ENCODE assay signal across 19 cellular contexts in genomic region chr1:91345395-91346005, GRCh38. TPM values are rescaled to one million over a fixed set of nuclear protein-coding genes. Genes with fewer than 3 reads are reported as not detected.
"Had no signal": no experiment of that assay in that cellular context is flagged by ENCODE, and none has a peak within 500 bp of the region (broad histone marks: within the 10 kb centered on the region; RNA-seq: fewer than 3 reads in every experiment).

No MANE protein-coding gene starts in this region.

- H3K4me1 Mint-ChIP-seq: activated CD4-positive, alpha-beta T cell treated with anti-CD3 and anti-CD28 coated beads for 36 hours; naive B cell; stimulated activated memory B cell treated with anti-CD40 and anti-IgM and Interleukin-4, amounts not matched to agents 10 μg/mL and 1 μg/mL and 100 μg/mL, for 72 hours had no signal

- H3K27me3 Mint-ChIP-seq: naive B cell had no signal

- H3K4me1 ChIP-seq: body of pancreas, foreskin keratinocyte, left ventricle myocardium inferior, pancreas, spleen, thyroid gland had no signal

- H3K4me3 ChIP-seq: body of pancreas, left ventricle myocardium inferior, mucosa of descending colon, pancreas, spleen, thyroid gland had no signal

- H3K36me3 ChIP-seq: left ventricle myocardium inferior, pancreas, spleen, thyroid gland had no signal

- H3K9me3 Mint-ChIP-seq: effector memory CD8-positive, alpha-beta T cell; naive B cell; stimulated activated memory B cell treated with anti-CD40 and anti-IgM and Interleukin-4, amounts not matched to agents 10 μg/mL and 1 μg/mL and 100 μg/mL, for 72 hours; T-helper 2 cell treated with Interferon-gamma antibody and Interleukin-4, amounts not matched to agents 5 μg/mL and 100 μg/mL, for 36 hours had no signal

- H3K27ac ChIP-seq: body of pancreas, foreskin keratinocyte, left ventricle myocardium inferior, pancreas, spleen, thyroid gland had no signal

- H3K9me3 ChIP-seq: body of pancreas, left ventricle myocardium inferior, mucosa of descending colon, pancreas, spleen, thyroid gland had no signal

- DNase-seq: activated CD4-positive, alpha-beta T cell treated with anti-CD3 and anti-CD28 coated beads for 36 hours; activated CD4-positive, alpha-beta T cell treated with anti-CD3 and anti-CD28 coated beads, Interleukin-2, amount 50 U/mL, for 48 hours; activated T-cell treated with anti-CD3 and anti-CD28 coated beads for 4 hours; body of pancreas; effector memory CD8-positive, alpha-beta T cell; foreskin keratinocyte; hypothalamus; left ventricle myocardium inferior; mammary epithelial cell; mucosa of descending colon; naive B cell; pancreas; spleen; stimulated activated CD4-positive, alpha-beta T cell treated with anti-CD3 and anti-CD28 coated beads, Interleukin-4, amount 100 ng/mL, for 4 hours; thyroid gland had no signal

- H3K36me3 Mint-ChIP-seq: activated naive CD8-positive, alpha-beta T cell; naive B cell; stimulated activated memory B cell treated with anti-CD40 and anti-IgM and Interleukin-4, amounts not matched to agents 10 μg/mL and 1 μg/mL and 100 μg/mL, for 72 hours had no signal

- H3K4me3 Mint-ChIP-seq: activated CD4-positive, alpha-beta T cell treated with anti-CD3 and anti-CD28 coated beads for 36 hours; activated naive CD8-positive, alpha-beta T cell; effector memory CD8-positive, alpha-beta T cell; naive B cell; stimulated activated memory B cell treated with anti-CD40 and anti-IgM and Interleukin-4, amounts not matched to agents 10 μg/mL and 1 μg/mL and 100 μg/mL, for 72 hours; T-helper 2 cell treated with Interferon-gamma antibody and Interleukin-4, amounts not matched to agents 5 μg/mL and 100 μg/mL, for 36 hours had no signal

- H3K27me3 ChIP-seq: body of pancreas, foreskin keratinocyte, pancreas, spleen, thyroid gland had no signal

- H3K27ac Mint-ChIP-seq: activated CD4-positive, alpha-beta T cell treated with anti-CD3 and anti-CD28 coated beads for 36 hours; activated naive CD8-positive, alpha-beta T cell; effector memory CD8-positive, alpha-beta T cell; naive B cell; stimulated activated memory B cell treated with anti-CD40 and anti-IgM and Interleukin-4, amounts not matched to agents 10 μg/mL and 1 μg/mL and 100 μg/mL, for 72 hours; T-helper 2 cell treated with Interferon-gamma antibody and Interleukin-4, amounts not matched to agents 5 μg/mL and 100 μg/mL, for 36 hours had no signal

- ATAC-seq: activated CD4-positive, alpha-beta T cell treated with anti-CD3 and anti-CD28 coated beads for 36 hours; body of pancreas; effector memory CD8-positive, alpha-beta T cell; foreskin keratinocyte; mucosa of descending colon; pancreas; stimulated activated memory B cell treated with anti-CD40 and anti-IgM and Interleukin-4, amounts not matched to agents 10 μg/mL and 1 μg/mL and 100 μg/mL, for 72 hours had no signal

RNA-seq across cellular contexts. Expression of gene HFM1, which starts 59.1 kb away (rescaled TPM):
- total RNA-seq: activated CD4-positive, alpha-beta T cell treated with anti-CD3 and anti-CD28 coated beads for 36 hours had no signal
- polyA plus RNA-seq: foreskin keratinocyte, keratinocyte, mammary epithelial cell had no signal
